Comparison of ENCODE assay signal across 1 cellular context in genomic region chr17:80263253-80264047, GRCh38.
TF ChIP-seq lines count a peak whose summit lies in the region.

No MANE protein-coding gene starts in this region.

TF ChIP-seq in HepG2, 621 proteins besides CTCF, POLR2A, EP300 and RAD21 (continued from another document and continues in another):
- TF ChIP-seq ZNF407 (CRISPR knock-in tag; IDR thresholded peaks at IDR 0.05; ENCODE audit: not compliant biosample characterization) = no peak
- no peak for TF ChIP-seq ZNF296 (CRISPR knock-in tag; conservative IDR thresholded peaks at IDR 0.05)
- TF ChIP-seq NKX3-1 (CRISPR knock-in tag; IDR thresholded peaks at IDR 0.05) = 0 out of 2 replicates have a peak, but pooled peaks have one; percentile 35
- TF ChIP-seq ZBTB25 (CRISPR knock-in tag; IDR thresholded peaks at IDR 0.05) = peak; percentile 23; the same call in 1 of the 2 replicates
- TF ChIP-seq ZNF691 (CRISPR knock-in tag; IDR thresholded peaks at IDR 0.05; ENCODE audit: borderline replicate concordance, low read depth) = no peak
- no peak for TF ChIP-seq ZNF790 (CRISPR knock-in tag; IDR thresholded peaks at IDR 0.05; ENCODE audit: borderline replicate concordance)
- peak; percentile 69; the same call in 1 of the 2 replicates for TF ChIP-seq HOXA5 (CRISPR knock-in tag; IDR thresholded peaks at IDR 0.05)
- TF ChIP-seq LRRFIP1 (CRISPR knock-in tag; conservative IDR thresholded peaks at IDR 0.05) = no peak
- peak; percentile 87 for TF ChIP-seq ZNF792 (CRISPR knock-in tag; IDR thresholded peaks at IDR 0.05)
- peak; percentile 42 for TF ChIP-seq MAF1 (CRISPR knock-in tag; IDR thresholded peaks at IDR 0.05; ENCODE audit: borderline replicate concordance)
- peak; percentile 35; the same call in 1 of the 2 replicates for TF ChIP-seq PAXIP1 (CRISPR knock-in tag; conservative IDR thresholded peaks at IDR 0.05)
- peak; percentile 54 to 74 for TF ChIP-seq HMGXB4 (CRISPR knock-in tag; IDR thresholded peaks at IDR 0.05; ENCODE audit: borderline replicate concordance in 1 of 2, low read depth in 1 of 2)
- TF ChIP-seq NR2F6 (IDR thresholded peaks at IDR 0.05) = no peak
- TF ChIP-seq NR2F6 (CRISPR knock-in tag; IDR thresholded peaks at IDR 0.05) = peak; percentile 46; the same call in 1 of the 2 replicates
- peak; percentile 72 for TF ChIP-seq ZFX (CRISPR knock-in tag; IDR thresholded peaks at IDR 0.05; ENCODE audit: low read depth)
- TF ChIP-seq ZNF75D (CRISPR knock-in tag; IDR thresholded peaks at IDR 0.05; ENCODE audit: borderline replicate concordance) = no peak
- peak; percentile 39; the same call in 1 of the 2 replicates for TF ChIP-seq SNAPC4 (CRISPR knock-in tag; IDR thresholded peaks at IDR 0.05)
- TF ChIP-seq TP53 (CRISPR knock-in tag; conservative IDR thresholded peaks at IDR 0.05) = 0 out of 2 replicates have a peak, but pooled peaks have one; percentile 30
- no peak for TF ChIP-seq ZBTB37 (CRISPR knock-in tag; IDR thresholded peaks at IDR 0.05)
- TF ChIP-seq BORCS8-MEF2B (CRISPR knock-in tag; IDR thresholded peaks at IDR 0.05) = peak; percentile 82
- peak; percentile 88 for TF ChIP-seq SALL2 (CRISPR knock-in tag; IDR thresholded peaks at IDR 0.05)
- TF ChIP-seq NFIC (IDR thresholded peaks at IDR 0.05; ENCODE audit: low read length) = no peak
- TF ChIP-seq EHMT2 (IDR thresholded peaks at IDR 0.05; ENCODE audit: borderline replicate concordance, low read depth, low read length) = no peak; the same call in 1 of the 2 replicates
- TF ChIP-seq ZNF33A (CRISPR knock-in tag; IDR thresholded peaks at IDR 0.05; ENCODE audit: borderline replicate concordance) = no peak
- peak; percentile 51 for TF ChIP-seq FOXA3 (CRISPR knock-in tag; IDR thresholded peaks at IDR 0.05)
- no peak for TF ChIP-seq PLSCR1 (CRISPR knock-in tag; IDR thresholded peaks at IDR 0.05; ENCODE audit: borderline replicate concordance)
- no peak for TF ChIP-seq HHEX (CRISPR knock-in tag; IDR thresholded peaks at IDR 0.05)
